14 cellular contexts compared by ENCODE assay signal in genomic region chr19:23764781-23765180, GRCh38. TPM values are rescaled to one million over a fixed set of nuclear protein-coding genes. Genes with fewer than 3 reads are reported as not detected.
DNase-seq lines count a peak whose midpoint lies in the region; ATAC-seq and TF ChIP-seq lines count a peak whose summit lies in the region.
"Had no signal": no experiment of that assay in that cellular context is flagged by ENCODE, and none has a peak within 500 bp of the region (broad histone marks: within the 10 kb centered on the region; RNA-seq: fewer than 3 reads in every experiment).

No MANE protein-coding gene starts in this region.

- no peaks in the 10 kb centered on the region for H3K9me3 Mint-ChIP-seq in CD4-positive, alpha-beta T cell
- H3K9me3 Mint-ChIP-seq in activated naive CD8-positive, alpha-beta T cell treated with anti-CD3 and anti-CD28 coated beads, Interleukin-2, amount 50 U/mL, for 24 hours: no peaks in the 10 kb centered on the region

- H2BK5ac ChIP-seq in mesendoderm (ENCODE audit: low read length): no peak overlapping the region

- peak overlapping the region; percentile 25 for H3K4me2 ChIP-seq in mesendoderm (ENCODE audit: low read length)

- WGBS in mesendoderm (ENCODE audit: extremely low coverage, insufficient coverage, low lambda C conversion rate): no CpG with 5 or more reads among the region's 3 CpGs

- CTCF ChIA-PET in CD4-positive, alpha-beta T cell (lab: Charles Lee): no interaction called here

- no peak overlapping the region for H2BK120ac ChIP-seq in mesendoderm (ENCODE audit: low read depth, low read length)

- no peak overlapping the region for H3K23ac ChIP-seq in mesendoderm (ENCODE audit: low read length)

- no peaks in the 10 kb centered on the region for H3K27me3 Mint-ChIP-seq in CD4-positive, alpha-beta T cell
- no peaks in the 10 kb centered on the region for H3K27me3 Mint-ChIP-seq in activated naive CD8-positive, alpha-beta T cell treated with anti-CD3 and anti-CD28 coated beads, Interleukin-2, amount 50 U/mL, for 24 hours
- H3K27me3 Mint-ChIP-seq: activated CD4-positive, alpha-beta T cell treated with anti-CD3 and anti-CD28 coated beads, Interleukin-2, amount 10 ng/mL, durations not matched to agents 7 days and 5 days had no signal

- no peak overlapping the region for H4K8ac ChIP-seq in mesendoderm (ENCODE audit: low read depth, low read length)

- peaks cover 33% of the 10 kb centered on the region for H3K36me3 ChIP-seq in HUES6 (ENCODE audit: control insufficient read depth, insufficient read depth, low read length)
- H3K36me3 ChIP-seq in mesendoderm (ENCODE audit: control insufficient read depth, insufficient read depth, low read length): no peaks in the 10 kb centered on the region
- H3K36me3 ChIP-seq: uterus had no signal

- H3K56ac ChIP-seq in mesendoderm (ENCODE audit: low read length): peak overlapping the region; percentile 44

- H3K36me3 Mint-ChIP-seq in CD4-positive, alpha-beta T cell (ENCODE audit: low read depth): peaks cover 35% of the 10 kb centered on the region
- H3K36me3 Mint-ChIP-seq in activated naive CD8-positive, alpha-beta T cell treated with anti-CD3 and anti-CD28 coated beads, Interleukin-2, amount 50 U/mL, for 24 hours (ENCODE audit: low read depth): peaks cover 18% of the 10 kb centered on the region

- H3K18ac ChIP-seq in mesendoderm (ENCODE audit: low read length): no peak overlapping the region

- intact Hi-C loops in CD4-positive, alpha-beta T cell (cut with DNase I, micrococcal nuclease): loop anchor here in 1 of 2 experiments (5.0 to 10.0 kb wide), 6 partner anchors 53 to 1130 kb away; partner anchors contain the start of genes ZNF492, ZNF724, ZNF726 and ZNF91

- no peak for DNase-seq in CD4-positive, alpha-beta T cell
- no peak for DNase-seq in activated naive CD8-positive, alpha-beta T cell treated with anti-CD3 and anti-CD28 coated beads, Interleukin-2, amount 50 U/mL, for 24 hours
- DNase-seq in mesendoderm: no peak
- no peak for DNase-seq in mesenteric fat pad (ENCODE audit: low spot score)
- DNase-seq: activated CD4-positive, alpha-beta T cell treated with anti-CD3 and anti-CD28 coated beads, Interleukin-2, amount 10 ng/mL, durations not matched to agents 7 days and 5 days; DMS 273 treated with DMSO at 0.1 percent for 48 hours; effector CD8-positive, alpha-beta T cell; NCI-H2081 treated with DMSO at 0.1 percent for 48 hours; uterus had no signal

- peak overlapping the region; percentile 94 for H3K4me3 Mint-ChIP-seq in CD4-positive, alpha-beta T cell
- H3K4me3 Mint-ChIP-seq in activated naive CD8-positive, alpha-beta T cell treated with anti-CD3 and anti-CD28 coated beads, Interleukin-2, amount 50 U/mL, for 24 hours: peak overlapping the region; percentile 86

- H3K79me1 ChIP-seq in mesendoderm (ENCODE audit: low read length): no peaks in the 10 kb centered on the region

- H3K4me1 Mint-ChIP-seq in CD4-positive, alpha-beta T cell (ENCODE audit: low read depth): peaks cover 40% of the 10 kb centered on the region
- peaks cover 24% of the 10 kb centered on the region for H3K4me1 Mint-ChIP-seq in activated naive CD8-positive, alpha-beta T cell treated with anti-CD3 and anti-CD28 coated beads, Interleukin-2, amount 50 U/mL, for 24 hours

- no peak overlapping the region for H3K9ac ChIP-seq in HUES6 (ENCODE audit: low read length)
- H3K9ac ChIP-seq in mesendoderm (ENCODE audit: low read length): peak overlapping the region; percentile 97

- POLR2A ChIA-PET in CD4-positive, alpha-beta T cell (lab: Charles Lee): no interaction called here

- no peak overlapping the region for H2AK5ac ChIP-seq in mesendoderm (ENCODE audit: low read length)

- H2BK15ac ChIP-seq in mesendoderm (replicated peaks; ENCODE audit: low read depth): no peak overlapping the region

- ATAC-seq in CD4-positive, alpha-beta T cell (ENCODE audit: poor library complexity): no peak
- no peak for ATAC-seq in activated naive CD8-positive, alpha-beta T cell treated with anti-CD3 and anti-CD28 coated beads, Interleukin-2, amount 50 U/mL, for 24 hours
- ATAC-seq in HG03439 (IDR thresholded peaks at IDR 0.05; ENCODE audit: unreplicated experiment) (no peak), HG02763 (IDR thresholded peaks at IDR 0.05; ENCODE audit: unreplicated experiment) (no peak), HG02759 (IDR thresholded peaks at IDR 0.05; ENCODE audit: unreplicated experiment) (no peak)

- H3K27ac ChIP-seq in CD4-positive, alpha-beta T cell (ENCODE audit: low read depth, low read length): no peak overlapping the region
- H3K27ac ChIP-seq in HUES6 (ENCODE audit: low read depth, low read length): no peak overlapping the region
- no peak overlapping the region for H3K27ac ChIP-seq in mesendoderm (ENCODE audit: low read depth, low read length)
- H3K27ac ChIP-seq: uterus had no signal

- no peak overlapping the region for H4K5ac ChIP-seq in mesendoderm (ENCODE audit: low read length)

- H3K4me1 ChIP-seq in HUES6 (ENCODE audit: control insufficient read depth, insufficient read depth, low read length) (no peaks in the 10 kb centered on the region), mesendoderm (ENCODE audit: control insufficient read depth, low read depth, low read length) (no peaks in the 10 kb centered on the region)
- H3K4me1 ChIP-seq: uterus had no signal

- H3K27me3 ChIP-seq in CD4-positive, alpha-beta T cell (ENCODE audit: control insufficient read depth, insufficient read depth, low read length): no peaks in the 10 kb centered on the region
- no peaks in the 10 kb centered on the region for H3K27me3 ChIP-seq in HUES6 (ENCODE audit: control insufficient read depth, insufficient read depth, low read length)
- H3K27me3 ChIP-seq in mesendoderm (ENCODE audit: insufficient read depth, low read length, poor library complexity): no peaks in the 10 kb centered on the region
- H3K27me3 ChIP-seq: uterus had no signal

- H3K79me2 ChIP-seq in mesendoderm (ENCODE audit: control insufficient read depth, insufficient read depth, low read length): peaks cover 54% of the 10 kb centered on the region

- no peaks in the 10 kb centered on the region for H3K9me3 ChIP-seq in CD4-positive, alpha-beta T cell (ENCODE audit: control insufficient read depth, low read length)
- H3K9me3 ChIP-seq in HUES6 (ENCODE audit: control insufficient read depth, insufficient read depth, low read depth, low read length): no peaks in the 10 kb centered on the region
- H3K9me3 ChIP-seq: uterus had no signal

- H3K27ac Mint-ChIP-seq in CD4-positive, alpha-beta T cell: peak overlapping the region; percentile 84
- no peak overlapping the region for H3K27ac Mint-ChIP-seq in activated naive CD8-positive, alpha-beta T cell treated with anti-CD3 and anti-CD28 coated beads, Interleukin-2, amount 50 U/mL, for 24 hours

- no peak for TF ChIP-seq CTCF in CD4-positive, alpha-beta T cell (IDR thresholded peaks at IDR 0.05)

- H3K4me3 ChIP-seq in HUES6 (ENCODE audit: low read depth, low read length) (peak overlapping the region; percentile 98), mesendoderm (ENCODE audit: low read length) (peak overlapping the region; percentile 10)
- H3K4me3 ChIP-seq: lung had no signal

- H3K4ac ChIP-seq in mesendoderm (ENCODE audit: low read depth, low read length): no peak overlapping the region

RNA-seq across cellular contexts. Expression of gene ZNF681, which starts 6.1 kb away (rescaled TPM):
- total RNA-seq in CD4-positive, alpha-beta T cell: 1 to 10 TPM; 1.6 to 2.6 TPM
- polyA plus RNA-seq in mesendoderm (2013, experiment 1 of 2): 3.9 TPM
- 4.0 TPM for polyA plus RNA-seq in mesendoderm (2013, experiment 2 of 2)
- 0.96 TPM for total RNA-seq in mesenteric fat pad
